8 cellular contexts compared by ENCODE assay signal in the genomic region with DNA sequence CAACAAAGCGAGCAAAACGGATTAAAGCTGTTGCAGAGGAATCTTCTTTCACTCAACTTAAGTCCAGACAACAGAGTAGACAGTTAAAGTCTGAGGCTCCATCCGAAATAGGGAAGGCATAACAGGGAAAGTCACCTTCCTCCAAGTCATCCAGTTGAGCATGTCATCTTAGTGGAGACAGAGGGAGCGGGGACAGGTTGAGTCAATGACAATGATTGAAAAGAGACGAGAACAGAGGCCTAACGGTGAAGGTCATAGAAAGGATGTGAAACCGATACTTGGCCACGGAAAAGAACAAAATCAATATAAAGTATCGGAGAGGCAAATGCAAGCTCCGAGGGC. TPM values are rescaled to one million over a fixed set of nuclear protein-coding genes. Genes with fewer than 3 reads are reported as not detected.
A peak's percentile ranks its signal among the peaks of the same experiment; 100 is the strongest.
DNase-seq lines count a peak whose midpoint lies in the region; ATAC-seq, FAIRE-seq and TF ChIP-seq lines count a peak whose summit lies in the region.

No MANE protein-coding gene starts in this region.

- H2AFZ ChIP-seq in endothelial cell of umbilical vein (ENCODE audit: low read depth, low read length): peak overlapping the region; percentile 4

- peak overlapping the region; percentile 71 for H3K4me2 ChIP-seq in endothelial cell of umbilical vein (ENCODE audit: insufficient read depth, low read length)

- TF ChIP-seq CTCF in RWPE2 (IDR thresholded peaks at IDR 0.05; ENCODE audit: poor library complexity, severe bottlenecking) (no peak), endothelial cell of umbilical vein (IDR thresholded peaks at IDR 0.05; ENCODE audit: extremely low read depth in 1 of 2, insufficient read depth in 1 of 2, low read depth in 1 of 2, low read length in 2 of 2) (no peak), nephron (IDR thresholded peaks at IDR 0.05; ENCODE audit: unreplicated experiment in 3 of 3) (no peak)

- H3K9me1 ChIP-seq in endothelial cell of umbilical vein (replicated peaks; ENCODE audit: control insufficient read depth, extremely low read depth, insufficient read depth, low read length): no peaks in the 10 kb centered on the region

- peak overlapping the region; percentile 94 for H3K27ac Mint-ChIP-seq in activated naive CD4-positive, alpha-beta T cell treated with anti-CD3 and anti-CD28 coated beads for 36 hours
- H3K27ac Mint-ChIP-seq in nephron: peak overlapping the region; percentile 76 to 94 (median 91)

- H3K4me3 ChIP-seq in RWPE2 (ENCODE audit: severe bottlenecking) (peak overlapping the region; percentile 59), endothelial cell of umbilical vein (replicated peaks in 1 of 3; ENCODE audit: insufficient read depth in 1 of 3, low read depth in 1 of 3, low read length in 3 of 3) (peak overlapping the region; percentile 26 to 78 (median 64))

- peaks cover 23% of the 10 kb centered on the region for H3K4me1 ChIP-seq in RWPE2 (ENCODE audit: insufficient read depth, poor library complexity, severe bottlenecking)
- peaks cover 30% of the 10 kb centered on the region for H3K4me1 ChIP-seq in endothelial cell of umbilical vein (ENCODE audit: control insufficient read depth, extremely low read depth, insufficient read depth, low read length)

- H4K20me1 ChIP-seq in endothelial cell of umbilical vein (replicated peaks; ENCODE audit: control insufficient read depth, extremely low read depth, insufficient read depth, low read length): no peaks in the 10 kb centered on the region

- CTCF ChIA-PET in activated naive CD4-positive, alpha-beta T cell treated with anti-CD3 and anti-CD28 coated beads for 36 hours (lab: Charles Lee): no interaction called here
- CTCF ChIA-PET in endothelial cell of umbilical vein (lab: Charles Lee): interaction anchor here (0.6 to 2.9 kb wide), 8 partner anchors 8 to 932 kb away, joined by 3 to 18 read pairs (median 3); no protein-coding TSS in a partner anchor

- no TSS peak for BruUV-seq in endothelial cell of umbilical vein (replicated peaks; lab: Mats Ljungman, UMichigan)

- FAIRE-seq in endothelial cell of umbilical vein (lab: Jason Lieb, UNC): no peak

- TF ChIP-seq POLR2A in endothelial cell of umbilical vein (IDR thresholded peaks at IDR 0.05; ENCODE audit: low read depth, low read length) (no peak), GM18505 (IDR thresholded peaks at IDR 0.05; ENCODE audit: borderline replicate concordance, extremely low read depth, insufficient read depth, insufficient read length) (no peak)

- H3K9me3 Mint-ChIP-seq in activated naive CD4-positive, alpha-beta T cell treated with anti-CD3 and anti-CD28 coated beads for 36 hours: no peaks in the 10 kb centered on the region
- no peaks in the 10 kb centered on the region for H3K9me3 Mint-ChIP-seq in nephron

- H3K27me3 ChIP-seq in RWPE2 (ENCODE audit: insufficient read depth, poor library complexity, severe bottlenecking): no peaks in the 10 kb centered on the region
- H3K27me3 ChIP-seq in endothelial cell of umbilical vein (ENCODE audit: control insufficient read depth in 2 of 2, insufficient read depth in 2 of 2, low read length in 2 of 2): no peaks in the 10 kb centered on the region

- H3K9me3 ChIP-seq in RWPE2 (ENCODE audit: severe bottlenecking) (no peaks in the 10 kb centered on the region), endothelial cell of umbilical vein (replicated peaks; ENCODE audit: control insufficient read depth, insufficient read depth, low read length) (no peaks in the 10 kb centered on the region)

- H3K27ac ChIP-seq in RWPE2 (ENCODE audit: poor library complexity, severe bottlenecking) (peak overlapping the region; percentile 88), endothelial cell of umbilical vein (ENCODE audit: insufficient read depth, low read depth, low read length) (peak overlapping the region; percentile 65)

- H3K4me3 Mint-ChIP-seq in activated naive CD4-positive, alpha-beta T cell treated with anti-CD3 and anti-CD28 coated beads for 36 hours: peak overlapping the region; percentile 94
- peak overlapping the region; percentile 90 to 96 (median 91) for H3K4me3 Mint-ChIP-seq in nephron

- DNase-seq in activated naive CD4-positive, alpha-beta T cell treated with anti-CD3 and anti-CD28 coated beads for 36 hours: peak; percentile 45
- DNase-seq in activated naive CD4-positive, alpha-beta T cell treated with Interleukin-2 at 50 U/mL for 16 hours: no peak
- DNase-seq in RWPE2 (ENCODE audit: low spot score) (no peak), endothelial cell of umbilical vein (ENCODE audit: low read depth, low spot score) (no peak), retina (no peak)

- ATAC-seq in RWPE2 (ENCODE audit: low read depth) (no peak), GM18505 (IDR thresholded peaks at IDR 0.05; ENCODE audit: unreplicated experiment) (no peak), HG03045 (IDR thresholded peaks at IDR 0.05; ENCODE audit: unreplicated experiment) (no peak)

- peaks cover 68% of the 10 kb centered on the region for H3K36me3 ChIP-seq in RWPE2 (ENCODE audit: low read depth)
- peaks cover 6 to 12% of the 10 kb centered on the region in 2 experiments for H3K36me3 ChIP-seq in endothelial cell of umbilical vein (ENCODE audit: control insufficient read depth in 2 of 2, extremely low read depth in 1 of 2, insufficient read depth in 2 of 2, low read length in 2 of 2)

- dilution Hi-C loops in endothelial cell of umbilical vein (cut with MboI; ENCODE audit: extremely low pct_ligation_motif_present, low sequenced_read_pairs): no loop called here

- intact Hi-C loops in activated naive CD4-positive, alpha-beta T cell treated with anti-CD3 and anti-CD28 coated beads for 36 hours (cut with micrococcal nuclease): loop anchor here (2.0 to 5.0 kb wide), 4 partner anchors 326 to 888 kb away; a partner anchor contains a TSS
- intact Hi-C loops in endothelial cell of umbilical vein (cut with micrococcal nuclease): loop anchor here (5.0 kb wide), 1 partner anchor 176 kb away; no protein-coding TSS in a partner anchor

- POLR2A ChIA-PET in endothelial cell of umbilical vein (lab: Charles Lee): interaction anchor here (0.6 to 2.2 kb wide), 4 partner anchors 10 to 758 kb away, joined by 3 to 24 read pairs (median 4); no protein-coding TSS in a partner anchor

- H3K27me3 Mint-ChIP-seq in activated naive CD4-positive, alpha-beta T cell treated with anti-CD3 and anti-CD28 coated beads for 36 hours (ENCODE audit: low read depth): no peaks in the 10 kb centered on the region
- H3K27me3 Mint-ChIP-seq in nephron (ENCODE audit: low read depth): no peaks in the 10 kb centered on the region

- H3K36me3 Mint-ChIP-seq in activated naive CD4-positive, alpha-beta T cell treated with anti-CD3 and anti-CD28 coated beads for 36 hours (ENCODE audit: low read depth): peaks cover 62% of the 10 kb centered on the region
- peaks cover 64% of the 10 kb centered on the region for H3K36me3 Mint-ChIP-seq in nephron (ENCODE audit: low read depth)

- peaks cover 34% of the 10 kb centered on the region for H3K79me2 ChIP-seq in endothelial cell of umbilical vein (ENCODE audit: control insufficient read depth, insufficient read depth, low read length)

- H3K9ac ChIP-seq in endothelial cell of umbilical vein (replicated peaks; ENCODE audit: extremely low read depth, insufficient read depth, low read length): peak overlapping the region; percentile 74

- H3K4me1 Mint-ChIP-seq in activated naive CD4-positive, alpha-beta T cell treated with anti-CD3 and anti-CD28 coated beads for 36 hours (ENCODE audit: low read depth): peaks cover 61% of the 10 kb centered on the region
- H3K4me1 Mint-ChIP-seq in nephron: peaks cover 34% of the 10 kb centered on the region

TF ChIP-seq in endothelial cell of umbilical vein, 7 proteins besides CTCF, POLR2A, EP300 and RAD21 (continues in another document):
- TF ChIP-seq MYC (IDR thresholded peaks at IDR 0.05; ENCODE audit: low read depth, low read length) (no peak), POLR2AphosphoS5 (IDR thresholded peaks at IDR 0.05; ENCODE audit: insufficient read depth, low read depth, low read length) (no peak), EZH2 (IDR thresholded peaks at IDR 0.05; ENCODE audit: borderline replicate concordance, low read depth, low read length, severe bottlenecking) (no peak), FOS (IDR thresholded peaks at IDR 0.05; ENCODE audit: borderline replicate concordance, insufficient read depth, low read length) (no peak)

RNA-seq across cellular contexts. Expression of a gene that starts 0.4 kb away (rescaled TPM):
- 10 to 100 TPM; 24.1 to 26.6 TPM for total RNA-seq in activated naive CD4-positive, alpha-beta T cell treated with anti-CD3 and anti-CD28 coated beads for 36 hours
- total RNA-seq in endothelial cell of umbilical vein: 27.4 and 28.4 TPM in 2 replicates
- polyA plus RNA-seq in endothelial cell of umbilical vein: 18.7 and 20.4 TPM in 2 replicates
- 20.2 and 27.0 TPM in 2 replicates for polyA plus RNA-seq in endothelial cell of umbilical vein (2011; cell fraction: cytosol; rRNA removed)
- 10.1 and 11.5 TPM in 2 replicates for polyA plus RNA-seq in endothelial cell of umbilical vein (2011; cell fraction: nucleus; rRNA removed)
- polyA plus RNA-seq in endothelial cell of umbilical vein (2012): 17.8 and 20.8 TPM in 2 replicates
- polyA minus RNA-seq in endothelial cell of umbilical vein: 3.4 and 4.1 TPM in 2 replicates
- 5.7 TPM for polyA minus RNA-seq in endothelial cell of umbilical vein (2011; cell fraction: cytosol; rRNA and poly(A)+ RNA removed)
- 2.9 and 4.8 TPM in 2 replicates for polyA minus RNA-seq in endothelial cell of umbilical vein (2011; cell fraction: nucleus; rRNA and poly(A)+ RNA removed)

RNA-seq across cellular contexts. Expression of a gene that starts 5.7 kb away (rescaled TPM):
- total RNA-seq in activated naive CD4-positive, alpha-beta T cell treated with anti-CD3 and anti-CD28 coated beads for 36 hours: 1,000 to 10,000 TPM; 2,807 to 2,916 TPM
- 1,808 and 1,822 TPM in 2 replicates for total RNA-seq in endothelial cell of umbilical vein
- polyA plus RNA-seq in endothelial cell of umbilical vein: 2,510 and 3,284 TPM in 2 replicates
- polyA plus RNA-seq in endothelial cell of umbilical vein (2011; cell fraction: cytosol; rRNA removed): 4,832 and 5,046 TPM in 2 replicates
- polyA plus RNA-seq in endothelial cell of umbilical vein (2011; cell fraction: nucleus; rRNA removed): 1,295 and 1,487 TPM in 2 replicates
- polyA plus RNA-seq in endothelial cell of umbilical vein (2012): 3,722 and 3,858 TPM in 2 replicates
- polyA minus RNA-seq in endothelial cell of umbilical vein: 915 and 991 TPM in 2 replicates
- polyA minus RNA-seq in endothelial cell of umbilical vein (2011; cell fraction: cytosol; rRNA and poly(A)+ RNA removed): 476 TPM
- 210 and 272 TPM in 2 replicates for polyA minus RNA-seq in endothelial cell of umbilical vein (2011; cell fraction: nucleus; rRNA and poly(A)+ RNA removed)

RNA-seq across cellular contexts. Expression of a gene that starts 26.1 kb away (rescaled TPM):
- 10 to 100 TPM; 60.2 to 61.2 TPM for total RNA-seq in activated naive CD4-positive, alpha-beta T cell treated with anti-CD3 and anti-CD28 coated beads for 36 hours
- 53.2 and 57.4 TPM in 2 replicates for total RNA-seq in endothelial cell of umbilical vein
- polyA plus RNA-seq in endothelial cell of umbilical vein: 21.9 and 26.4 TPM in 2 replicates
- polyA plus RNA-seq in endothelial cell of umbilical vein (2011; cell fraction: cytosol; rRNA removed): 20.6 and 27.6 TPM in 2 replicates
- polyA plus RNA-seq in endothelial cell of umbilical vein (2011; cell fraction: nucleus; rRNA removed): 20.8 and 22.8 TPM in 2 replicates
- polyA plus RNA-seq in endothelial cell of umbilical vein (2012): 29.9 and 40.9 TPM in 2 replicates
- 124 TPM in 2 replicates for polyA minus RNA-seq in endothelial cell of umbilical vein
- 56.4 TPM for polyA minus RNA-seq in endothelial cell of umbilical vein (2011; cell fraction: cytosol; rRNA and poly(A)+ RNA removed)
- 211 and 218 TPM in 2 replicates for polyA minus RNA-seq in endothelial cell of umbilical vein (2011; cell fraction: nucleus; rRNA and poly(A)+ RNA removed)
